ENCODE assay signal across 8 cellular contexts in the genomic region with DNA sequence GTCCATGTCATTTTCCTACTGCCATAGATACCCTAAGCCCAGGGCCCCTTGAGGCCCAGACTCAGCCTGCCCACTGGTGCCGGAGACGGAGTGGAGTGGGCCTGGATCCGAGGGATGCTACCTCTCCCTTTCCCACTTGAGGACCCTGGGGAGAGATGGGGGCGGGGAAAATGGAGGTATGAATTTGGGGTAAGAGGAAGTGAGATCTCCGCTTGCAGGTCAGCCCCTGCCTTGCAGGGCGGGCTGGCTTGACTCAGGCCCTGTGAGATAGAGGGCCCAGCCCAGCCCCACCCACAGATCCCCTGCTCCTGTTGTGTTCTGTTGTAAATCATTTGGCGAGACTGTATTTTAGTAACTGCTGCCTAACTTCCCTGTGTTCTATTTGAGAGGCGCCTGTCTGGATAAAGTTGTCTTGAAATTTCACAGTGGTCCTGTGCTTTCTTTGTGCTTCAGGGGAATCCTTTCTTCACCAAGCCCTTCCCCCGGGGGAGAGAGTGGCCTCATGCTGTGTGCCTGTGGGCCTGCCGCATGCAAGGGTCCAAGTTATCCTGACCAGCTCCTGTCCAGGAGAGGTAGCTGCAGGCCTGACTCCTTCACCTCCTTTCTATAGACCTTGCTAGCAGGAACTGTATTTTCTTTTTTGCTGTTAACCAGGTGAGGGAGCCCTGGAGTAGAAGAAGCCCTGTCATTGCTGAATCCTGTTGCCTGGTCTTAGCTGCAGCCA. TPM values are rescaled to one million over a fixed set of nuclear protein-coding genes. Genes with fewer than 3 reads are reported as not detected.
DNase-seq lines count a peak whose midpoint lies in the region; ATAC-seq, FAIRE-seq and TF ChIP-seq lines count a peak whose summit lies in the region.

No MANE protein-coding gene starts in this region.

- POLR2A ChIA-PET in CD8-positive, alpha-beta memory T cell (lab: Charles Lee) = no interaction called here
- POLR2A ChIA-PET in GM12878 (lab: Charles Lee) = no interaction called here
- POLR2A ChIA-PET in HepG2 (lab: Yijun Ruan, JAX) = no interaction called here

- no peak overlapping the region for H3K4me2 ChIP-seq in GM12878 (ENCODE audit: control insufficient read depth, insufficient read depth)
- H3K4me2 ChIP-seq in HepG2 (ENCODE audit: low read depth, low read length) = no peak overlapping the region

- no peaks in the 10 kb centered on the region for H3K27me3 ChIP-seq in CD8-positive, alpha-beta memory T cell (ENCODE audit: insufficient read depth, low read length, poor library complexity, severe bottlenecking)
- H3K27me3 ChIP-seq in H7 (ENCODE audit: control insufficient read depth, insufficient read depth, low read length) (no peaks in the 10 kb centered on the region), GM12878 (replicated peaks in 1 of 2; ENCODE audit: control insufficient read depth in 2 of 2, insufficient read depth in 2 of 2, low read length in 1 of 2) (no peaks in the 10 kb centered on the region), HepG2 (ENCODE audit: control insufficient read depth in 1 of 2, insufficient read depth in 2 of 2, low read length in 2 of 2) (peaks cover 1 to 3% of the 10 kb centered on the region in 2 experiments; a peak in 1 of 5 replicates)

- no peak; the same call in 1 of the 2 replicates for TF ChIP-seq POLR2A in GM12878 (IDR thresholded peaks at IDR 0.05; ENCODE audit: low read depth, low read length)
- TF ChIP-seq POLR2A in HepG2 (IDR thresholded peaks at IDR 0.05; ENCODE audit: insufficient read depth in 1 of 2, low read depth in 2 of 2, low read length in 2 of 2) = no peak

- in situ Hi-C loops in GM12878 (cut with MboI) (no loop called here), HepG2 (cut with HindIII; ENCODE audit: extremely low pct_ligation_motif_present, low pct_unique_long_range_greater_than_20kb) (no loop called here)

- WGBS in GM12878 (ENCODE audit: insufficient coverage, insufficient replicate concordance, low lambda C conversion rate, missing lambda C conversion rate) = 36% methylated on average over 10 of the region's 10 CpGs
- WGBS in HepG2 (ENCODE audit: low lambda C conversion rate) = 89% methylated on average over 10 of the region's 10 CpGs

- H3K4me3 Mint-ChIP-seq in CD8-positive, alpha-beta memory T cell = no peak overlapping the region
- no peak overlapping the region for H3K4me3 Mint-ChIP-seq in immature natural killer cell

- FAIRE-seq in GM12878 (lab: Jason Lieb, UNC) (no peak), HepG2 (lab: Jason Lieb, UNC) (no peak)

- peak in 1 of 5 donors; percentile 26 for DNase-seq in CD8-positive, alpha-beta memory T cell
- DNase-seq in H7 (peak; percentile 93), NCI-H510A treated with DMSO at 0.1 percent for 48 hours (lab: John Stamatoyannopoulos, UW) (peak; percentile 83), GM12878 (ENCODE audit: low read depth, low spot score) (no peak), HepG2 (ENCODE audit: low spot score) (peak; percentile 56), activated gamma-delta T cell treated with Interleukin-2 at 50 U/mL for 16 hours (no peak), immature natural killer cell (no peak)

- H3K9ac ChIP-seq in GM12878 (ENCODE audit: control insufficient read depth, insufficient read depth, low read length) = no peak overlapping the region
- H3K9ac ChIP-seq in HepG2 (ENCODE audit: insufficient read depth, low read depth, low read length) = no peak overlapping the region

- peak overlapping the region in 3 of 8 donors; percentile 23 to 90 (median 74) for H3K27ac Mint-ChIP-seq in CD8-positive, alpha-beta memory T cell
- no peak overlapping the region for H3K27ac Mint-ChIP-seq in immature natural killer cell

- SMC1A ChIA-PET in GM12878 (lab: Charles Lee; ENCODE audit: uncharacterized antibody, unreplicated experiment) = interaction anchor here (0.6 kb wide), 1 partner anchor 13 kb away, joined by 3 read pairs; a partner anchor contains a TSS

- peaks cover 33% of the 10 kb centered on the region for H3K36me3 ChIP-seq in CD8-positive, alpha-beta memory T cell (ENCODE audit: insufficient read depth, low read length)
- peaks cover 20% of the 10 kb centered on the region for H3K36me3 ChIP-seq in H7 (replicated peaks; ENCODE audit: control insufficient read depth, insufficient read depth, low read length)
- peaks cover 18 to 20% of the 10 kb centered on the region in 2 experiments for H3K36me3 ChIP-seq in GM12878 (ENCODE audit: control insufficient read depth in 2 of 2, insufficient read depth in 2 of 2, low read length in 1 of 2)
- peaks cover 8 to 34% of the 10 kb centered on the region in 2 experiments for H3K36me3 ChIP-seq in HepG2 (replicated peaks in 1 of 2; ENCODE audit: control insufficient read depth in 1 of 2, insufficient read depth in 2 of 2, low read length in 2 of 2)

- peak; percentile 79 for ATAC-seq in GM12878
- peak; percentile 54 for ATAC-seq in HepG2
- no peak for ATAC-seq in HG03565 (IDR thresholded peaks at IDR 0.05; ENCODE audit: unreplicated experiment)

- H3K36me3 Mint-ChIP-seq in CD8-positive, alpha-beta memory T cell = peaks cover 4 to 52% (median 16%) of the 10 kb centered on the region in 3 donors
- peaks cover 9 to 29% (median 27%) of the 10 kb centered on the region in 3 donors for H3K36me3 Mint-ChIP-seq in immature natural killer cell

- H3K4me1 Mint-ChIP-seq in CD8-positive, alpha-beta memory T cell = no peaks in the 10 kb centered on the region
- H3K4me1 Mint-ChIP-seq in immature natural killer cell = peaks cover 0 to 6% of the 10 kb centered on the region in 2 donors

- H3K4me1 ChIP-seq in CD8-positive, alpha-beta memory T cell (ENCODE audit: insufficient read depth, low read length) = no peaks in the 10 kb centered on the region
- peaks cover 7% of the 10 kb centered on the region for H3K4me1 ChIP-seq in GM12878 (ENCODE audit: control insufficient read depth, insufficient read depth, low read length)
- H3K4me1 ChIP-seq in HepG2 (ENCODE audit: insufficient read depth, low read length) = peaks cover 21% of the 10 kb centered on the region

- no peaks in the 10 kb centered on the region; the same call in 1 of the 2 replicates for H4K20me1 ChIP-seq in GM12878 (ENCODE audit: control insufficient read depth, insufficient read depth)
- no peaks in the 10 kb centered on the region for H4K20me1 ChIP-seq in HepG2 (ENCODE audit: insufficient read depth, low read length)

- no peaks in the 10 kb centered on the region for H3K9me3 Mint-ChIP-seq in CD8-positive, alpha-beta memory T cell
- H3K9me3 Mint-ChIP-seq in immature natural killer cell = no peaks in the 10 kb centered on the region

- TF ChIP-seq CTCF in GM12878 (IDR thresholded peaks at IDR 0.05 in 2 of 3, conservative IDR thresholded peaks at IDR 0.05 in 1 of 3; ENCODE audit: control insufficient read depth in 2 of 3, extremely low read depth in 1 of 3, insufficient read depth in 1 of 3, low read depth in 3 of 3, low read length in 3 of 3) = peak; percentile 44 to 54 (median 50); a peak in 5 of 6 replicates
- peak; percentile 60 for TF ChIP-seq CTCF in HepG2 (CRISPR knock-in tag; IDR thresholded peaks at IDR 0.05)

- RAD21 ChIA-PET in GM12878 (lab: Charles Lee; ENCODE audit: unreplicated experiment) = interaction anchor here (1.0 kb wide), 1 partner anchor 194 kb away, joined by 4 read pairs; no protein-coding TSS in a partner anchor

- no peaks in the 10 kb centered on the region for H3K9me3 ChIP-seq in CD8-positive, alpha-beta memory T cell (ENCODE audit: low read length)
- no peaks in the 10 kb centered on the region for H3K9me3 ChIP-seq in GM12878 (replicated peaks; ENCODE audit: control insufficient read depth, insufficient read depth, low read length)
- no peaks in the 10 kb centered on the region for H3K9me3 ChIP-seq in HepG2 (ENCODE audit: low read length)

- H2AFZ ChIP-seq in GM12878 (ENCODE audit: control insufficient read depth, low read depth, low read length) (no peak overlapping the region), HepG2 (ENCODE audit: low read length) (no peak overlapping the region)

- CTCF ChIA-PET in CD8-positive, alpha-beta memory T cell (lab: Charles Lee) = no interaction called here
- CTCF ChIA-PET in GM12878 (lab: Yijun Ruan, JAX) = interaction anchor here (1.2 to 1.4 kb wide), 3 partner anchors 9 to 24 kb away, joined by 3 to 5 read pairs (median 5); no protein-coding TSS in a partner anchor
- CTCF ChIA-PET in HepG2 (lab: Yijun Ruan, JAX; ENCODE audit: low intra/inter-chr PET ratio, low total read pairs) = no interaction called here

- H3K27ac ChIP-seq in CD8-positive, alpha-beta memory T cell (ENCODE audit: low read depth, low read length) = peak overlapping the region; percentile 31
- H3K27ac ChIP-seq in GM12878 (ENCODE audit: control insufficient read depth, insufficient read depth) (no peak overlapping the region), HepG2 (ENCODE audit: extremely low read length, insufficient read depth, low read length) (no peak overlapping the region)

- H3K79me2 ChIP-seq in GM12878 (ENCODE audit: control insufficient read depth, insufficient read depth, low read length) (no peaks in the 10 kb centered on the region), HepG2 (ENCODE audit: insufficient read depth, low read length) (no peaks in the 10 kb centered on the region)

- BruUV-seq in GM12878 (replicated peaks; lab: Mats Ljungman, UMichigan) = no TSS peak
- BruUV-seq in HepG2 (replicated peaks; lab: Mats Ljungman, UMichigan) = no TSS peak

- TF ChIP-seq EP300 in GM12878 (IDR thresholded peaks at IDR 0.05; ENCODE audit: borderline replicate concordance in 1 of 2, control insufficient read depth in 1 of 2, low read depth in 2 of 2, low read length in 2 of 2) (no peak), HepG2 (IDR thresholded peaks at IDR 0.05; ENCODE audit: low read depth in 2 of 2, low read length in 2 of 2) (no peak), HepG2 (CRISPR knock-in tag; IDR thresholded peaks at IDR 0.05; ENCODE audit: borderline replicate concordance) (no peak)

- no peak overlapping the region for H3K4me3 ChIP-seq in CD8-positive, alpha-beta memory T cell (ENCODE audit: low read length)
- H3K4me3 ChIP-seq in H7 (ENCODE audit: insufficient read depth, low read depth, low read length) = no peak overlapping the region
- no peak overlapping the region for H3K4me3 ChIP-seq in GM12878
- H3K4me3 ChIP-seq in HepG2 (replicated peaks in 1 of 3; ENCODE audit: insufficient read depth in 1 of 3, low read depth in 2 of 3, low read length in 3 of 3) = no peak overlapping the region

- peak; percentile 49 for TF ChIP-seq RAD21 in GM12878 (IDR thresholded peaks at IDR 0.05; ENCODE audit: insufficient read depth, low read depth, low read length)
- peak; percentile 20; the same call in 1 of the 2 replicates for TF ChIP-seq RAD21 in HepG2 (CRISPR knock-in tag; IDR thresholded peaks at IDR 0.05)

- intact Hi-C loops in GM12878 (cut with micrococcal nuclease; ENCODE audit: unreplicated experiment) (no loop called here), HepG2 (cut with micrococcal nuclease; ENCODE audit: unreplicated experiment) (no loop called here)

- peaks cover 0 to 1% of the 10 kb centered on the region in 2 donors for H3K27me3 Mint-ChIP-seq in CD8-positive, alpha-beta memory T cell
- peaks cover 0 to 2% (median 0%) of the 10 kb centered on the region in 3 donors for H3K27me3 Mint-ChIP-seq in immature natural killer cell (ENCODE audit: low read depth in 3 of 3)

RNA-seq across cellular contexts. Expression of a gene that starts 13.3 kb away (rescaled TPM):
- 10 to 100 TPM; 92.6 to 94.6 TPM for total RNA-seq in CD8-positive, alpha-beta memory T cell
- polyA plus RNA-seq in CD8-positive, alpha-beta memory T cell = 44.9 TPM
- 82.4 and 93.4 TPM in 2 replicates for total RNA-seq in H7 (2014; rRNA removed; shearing (Covaris generic))
- total RNA-seq in GM12878 (2013; cell fraction: nucleolus; rRNA removed) = 18.6 and 19.8 TPM in 2 replicates
- 72.0 and 78.8 TPM in 2 replicates for total RNA-seq in GM12878 (2014; rRNA removed)
- total RNA-seq in GM12878 (2014; rRNA removed; fragmentation: Illumina TruSeq; extraction: Trizol) = 48.0 and 48.2 TPM in 2 replicates
- 70.1 and 74.6 TPM in 2 replicates for total RNA-seq in GM12878 (2021)
- 33.2 TPM for polyA plus RNA-seq in GM12878 (2011; ENCODE audit: low read depth)
- 51.2 and 71.2 TPM in 2 replicates for polyA plus RNA-seq in GM12878 (2011; rRNA removed)
- 76.8 and 103 TPM in 2 replicates for polyA plus RNA-seq in GM12878 (2011; cell fraction: cytosol; rRNA removed)
- 83.1 and 91.6 TPM in 2 replicates for polyA plus RNA-seq in GM12878 (2011; cell fraction: nucleus; rRNA removed)
- polyA plus RNA-seq in GM12878 (2012) = 37.6 and 54.2 TPM in 2 replicates
- polyA plus RNA-seq in GM12878 (2014; fragmentation: Illumina TruSeq; extraction: Trizol) = 65.7 and 69.7 TPM in 2 replicates
- polyA plus RNA-seq in GM12878 (2014; fragmentation: Nextera tagmentation; extraction: Ambion mirVana) = 1 to 10 TPM; 1.7 to 3.9 TPM
- polyA plus RNA-seq in GM12878 (2014; rRNA removed) = 95.2 and 103 TPM in 2 replicates
- polyA plus RNA-seq in GM12878 (2016; fragmentation: Nextera tagmentation; extraction: Ambion mirVana) = 10 to 100 TPM; 68.0 to 75.1 TPM
- 45.9 and 57.8 TPM in 2 replicates for polyA minus RNA-seq in GM12878 (2011; rRNA and poly(A)+ RNA removed)
- 13.1 and 24.2 TPM in 2 replicates for polyA minus RNA-seq in GM12878 (2011; cell fraction: cytosol; rRNA and poly(A)+ RNA removed)
- 25.1 and 40.4 TPM in 2 replicates for polyA minus RNA-seq in GM12878 (2011; cell fraction: nucleus; rRNA and poly(A)+ RNA removed)
- 52.2 and 59.0 TPM in 2 replicates for total RNA-seq in HepG2 (2016; rRNA removed; fragmentation: Illumina TruSeq; extraction: Trizol)
- 32.5 and 39.5 TPM in 2 replicates for total RNA-seq in HepG2 (2016; cell fraction: cytosol; rRNA removed; fragmentation: Illumina TruSeq; extraction: Trizol; ENCODE audit: low read depth)
- 50.3 and 53.4 TPM in 2 replicates for total RNA-seq in HepG2 (2016; cell fraction: insoluble cytoplasmic fraction; rRNA removed; fragmentation: Illumina TruSeq; extraction: Trizol)
- 72.2 and 82.9 TPM in 2 replicates for total RNA-seq in HepG2 (2016; cell fraction: membrane; rRNA removed; fragmentation: Illumina TruSeq; extraction: Trizol)
- 29.8 and 32.8 TPM in 2 replicates for total RNA-seq in HepG2 (2016; cell fraction: nucleus; rRNA removed; fragmentation: Illumina TruSeq; extraction: Trizol)
- 60.3 and 65.6 TPM in 2 replicates for polyA plus RNA-seq in HepG2 (2011; rRNA removed)
- polyA plus RNA-seq in HepG2 (2011; cell fraction: cytosol; rRNA removed) = 59.3 and 64.4 TPM in 2 replicates
- polyA plus RNA-seq in HepG2 (2011; cell fraction: nucleus; rRNA removed) = 71.8 and 75.7 TPM in 2 replicates
- 36.1 and 46.4 TPM in 2 replicates for polyA plus RNA-seq in HepG2 (2012)
- polyA plus RNA-seq in HepG2 (2016; cell fraction: cytosol; fragmentation: Illumina TruSeq; extraction: Trizol; ENCODE audit: low read depth) = 51.9 and 71.1 TPM in 2 replicates
- polyA plus RNA-seq in HepG2 (2016; cell fraction: insoluble cytoplasmic fraction; fragmentation: Illumina TruSeq; extraction: Trizol; ENCODE audit: low read depth) = 67.7 and 77.1 TPM in 2 replicates
- polyA plus RNA-seq in HepG2 (2016; cell fraction: membrane; fragmentation: Illumina TruSeq; extraction: Trizol; ENCODE audit: low read depth) = 72.0 and 86.2 TPM in 2 replicates
- 65.4 and 71.2 TPM in 2 replicates for polyA plus RNA-seq in HepG2 (2016; cell fraction: nucleus; fragmentation: Illumina TruSeq; extraction: Trizol; ENCODE audit: insufficient read depth, low read depth)
- polyA minus RNA-seq in HepG2 (2011; rRNA and poly(A)+ RNA removed; ENCODE audit: low replicate concordance) = 55.8 and 105 TPM in 2 replicates
- polyA minus RNA-seq in HepG2 (2011; cell fraction: cytosol; rRNA and poly(A)+ RNA removed) = 19.1 and 20.7 TPM in 2 replicates
- 38.1 and 44.4 TPM in 2 replicates for polyA minus RNA-seq in HepG2 (2011; cell fraction: nucleus; rRNA and poly(A)+ RNA removed)
- polyA plus RNA-seq in immature natural killer cell = 10 to 100 TPM; 39.1 to 64.9 (median 56.9) TPM

RNA-seq across cellular contexts. Expression of a gene that starts 24.8 kb away (rescaled TPM):
- 1 to 10 TPM; 1.0 to 1.8 TPM for total RNA-seq in CD8-positive, alpha-beta memory T cell
- 0.46 TPM for polyA plus RNA-seq in CD8-positive, alpha-beta memory T cell
- 2.8 and 3.7 TPM in 2 replicates for total RNA-seq in H7 (2014; rRNA removed; shearing (Covaris generic))
- total RNA-seq in GM12878 (2013; cell fraction: nucleolus; rRNA removed) = not detected in 2 replicates
- total RNA-seq in GM12878 (2014; rRNA removed) (not detected in 2 replicates), GM12878 (2014; rRNA removed; fragmentation: Illumina TruSeq; extraction: Trizol) (not detected in 2 replicates), GM12878 (2021) (0.24 TPM in 1 of 2 replicates, not detected in the other), HepG2 (2016; rRNA removed; fragmentation: Illumina TruSeq; extraction: Trizol) (not detected in 2 replicates)
- not detected for polyA plus RNA-seq in GM12878 (2011; ENCODE audit: low read depth)
- polyA plus RNA-seq in GM12878 (2011; rRNA removed) (not detected in 2 replicates), GM12878 (2014; fragmentation: Illumina TruSeq; extraction: Trizol) (not detected in 2 replicates), GM12878 (2014; fragmentation: Nextera tagmentation; extraction: Ambion mirVana) (under 1 TPM in 1 of 2 experiments, not detected in 1; 0.16 TPM), GM12878 (2014; rRNA removed) (not detected in 2 replicates), GM12878 (2016; fragmentation: Nextera tagmentation; extraction: Ambion mirVana) (under 1 TPM in 1 of 2 experiments, not detected in 1; 0.06 TPM), HepG2 (2011; rRNA removed) (not detected in 2 replicates), immature natural killer cell (not detected)
- not detected in 2 replicates for polyA plus RNA-seq in GM12878 (2011; cell fraction: cytosol; rRNA removed)
- polyA plus RNA-seq in GM12878 (2011; cell fraction: nucleus; rRNA removed) = not detected in 2 replicates
- 0.20 TPM in 1 of 2 replicates, not detected in the other for polyA plus RNA-seq in GM12878 (2012)
- not detected in 2 replicates for polyA minus RNA-seq in GM12878 (2011; rRNA and poly(A)+ RNA removed)
- not detected in 2 replicates for polyA minus RNA-seq in GM12878 (2011; cell fraction: cytosol; rRNA and poly(A)+ RNA removed)
- polyA minus RNA-seq in GM12878 (2011; cell fraction: nucleus; rRNA and poly(A)+ RNA removed) = not detected in 2 replicates
- total RNA-seq in HepG2 (2016; cell fraction: cytosol; rRNA removed; fragmentation: Illumina TruSeq; extraction: Trizol; ENCODE audit: low read depth) = not detected in 2 replicates
- not detected in 2 replicates for total RNA-seq in HepG2 (2016; cell fraction: insoluble cytoplasmic fraction; rRNA removed; fragmentation: Illumina TruSeq; extraction: Trizol)
- total RNA-seq in HepG2 (2016; cell fraction: membrane; rRNA removed; fragmentation: Illumina TruSeq; extraction: Trizol) = not detected in 2 replicates
- not detected in 2 replicates for total RNA-seq in HepG2 (2016; cell fraction: nucleus; rRNA removed; fragmentation: Illumina TruSeq; extraction: Trizol)
- not detected in 2 replicates for polyA plus RNA-seq in HepG2 (2011; cell fraction: cytosol; rRNA removed)
- not detected in 2 replicates for polyA plus RNA-seq in HepG2 (2011; cell fraction: nucleus; rRNA removed)
- 0.55 TPM in 1 of 2 replicates, not detected in the other for polyA plus RNA-seq in HepG2 (2012)
- not detected in 2 replicates for polyA plus RNA-seq in HepG2 (2016; cell fraction: cytosol; fragmentation: Illumina TruSeq; extraction: Trizol; ENCODE audit: low read depth)
- not detected in 2 replicates for polyA plus RNA-seq in HepG2 (2016; cell fraction: insoluble cytoplasmic fraction; fragmentation: Illumina TruSeq; extraction: Trizol; ENCODE audit: low read depth)
- polyA plus RNA-seq in HepG2 (2016; cell fraction: membrane; fragmentation: Illumina TruSeq; extraction: Trizol; ENCODE audit: low read depth) = not detected in 2 replicates
- polyA plus RNA-seq in HepG2 (2016; cell fraction: nucleus; fragmentation: Illumina TruSeq; extraction: Trizol; ENCODE audit: insufficient read depth, low read depth) = not detected in 2 replicates
- not detected in 2 replicates for polyA minus RNA-seq in HepG2 (2011; rRNA and poly(A)+ RNA removed; ENCODE audit: low replicate concordance)
- not detected in 2 replicates for polyA minus RNA-seq in HepG2 (2011; cell fraction: cytosol; rRNA and poly(A)+ RNA removed)
- polyA minus RNA-seq in HepG2 (2011; cell fraction: nucleus; rRNA and poly(A)+ RNA removed) = not detected in 2 replicates

Comparison
In these comparisons a context has a peak if more than half of its experiments do, and no peak if none do; other contexts are left out.
1. DNase-seq: peak in H7 (single experiment), NCI-H510A treated with DMSO at 0.1 percent for 48 hours (single experiment) and HepG2 (single experiment); none in GM12878 (single experiment), activated gamma-delta T cell treated with Interleukin-2 at 50 U/mL for 16 hours (single experiment) and immature natural killer cell (0 of 3).